In the genomic region with DNA sequence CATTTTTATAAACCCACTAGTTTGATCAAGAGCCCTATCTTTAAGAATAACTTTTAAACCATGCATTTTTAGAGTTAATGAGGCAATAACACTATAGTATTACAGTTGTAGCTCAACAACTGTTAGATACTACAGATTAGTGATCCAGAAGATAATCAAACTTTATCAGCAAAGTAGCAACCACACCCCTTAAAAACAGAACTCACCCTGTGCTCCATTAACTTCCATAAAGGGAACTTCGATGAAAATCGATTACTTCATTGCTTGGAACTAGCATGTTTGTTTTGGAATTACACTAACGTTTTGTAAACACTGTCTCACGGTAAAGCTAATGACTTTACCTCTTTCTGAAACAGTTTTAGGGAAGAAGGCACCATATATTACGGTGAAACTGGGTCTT, we compare ENCODE assay signal across 8 cellular contexts. TPM values are rescaled to one million over a fixed set of nuclear protein-coding genes. Genes with fewer than 3 reads are reported as not detected.
DNase-seq lines count a peak whose midpoint lies in the region; ATAC-seq and TF ChIP-seq lines count a peak whose summit lies in the region.

No MANE protein-coding gene starts in this region.

- H3K9me3 ChIP-seq in cardiac muscle cell (ENCODE audit: low read depth) (no peaks in the 10 kb centered on the region), ascending aorta (no peaks in the 10 kb centered on the region), lower lobe of right lung (no peaks in the 10 kb centered on the region), uterus (no peaks in the 10 kb centered on the region)

- peak overlapping the region; percentile 100 for H3K4me3 ChIP-seq in cardiac muscle cell
- peak overlapping the region; percentile 96 to 100 for H3K4me3 ChIP-seq in ascending aorta
- H3K4me3 ChIP-seq in lower lobe of right lung: peak overlapping the region; percentile 85
- H3K4me3 ChIP-seq in uterus: peak overlapping the region; percentile 89 to 91

- DNase-seq in cardiac muscle cell (ENCODE audit: low read depth in 1 of 2, low spot score in 1 of 2): no peak
- no peak for DNase-seq in Right ventricle myocardium inferior (ENCODE audit: missing footprints)
- no peak for DNase-seq in ascending aorta (ENCODE audit: low spot score in 2 of 2)
- no peak for DNase-seq in lower lobe of right lung
- no peak for DNase-seq in uterus
- DNase-seq in NCI-H82 treated with DMSO at 0.1 percent for 48 hours (lab: John Stamatoyannopoulos, UW; ENCODE audit: unreplicated experiment): no peak

- intact Hi-C loops in Right ventricle myocardium inferior (cut with DNase I): loop anchor here (5.0 kb wide), 1 partner anchor 84 kb away; the partner anchor contains the start of gene WDR89
- intact Hi-C loops in ascending aorta (cut with DNase I): loop anchor here (2.0 kb wide), 1 partner anchor 84 kb away; no protein-coding TSS in a partner anchor
- intact Hi-C loops in lower lobe of right lung (cut with DNase I): no loop called here
- intact Hi-C loops in uterus (cut with DNase I; ENCODE audit: low total_unique reads): no loop called here

- H3K27ac ChIP-seq in cardiac muscle cell: no peak overlapping the region
- H3K27ac ChIP-seq in ascending aorta: peak overlapping the region in 1 of 2 donors; percentile 87
- peak overlapping the region; percentile 90 for H3K27ac ChIP-seq in lower lobe of right lung
- peak overlapping the region; percentile 85 to 87 for H3K27ac ChIP-seq in uterus

- ATAC-seq in Right ventricle myocardium inferior: no peak
- ATAC-seq in lower lobe of right lung: no peak
- no peak for ATAC-seq in GM18519 (IDR thresholded peaks at IDR 0.05; ENCODE audit: low FRiP score, unreplicated experiment)
- ATAC-seq in HG03280 (IDR thresholded peaks at IDR 0.05; ENCODE audit: unreplicated experiment): no peak

- peaks cover 11% of the 10 kb centered on the region for H3K4me1 ChIP-seq in cardiac muscle cell (ENCODE audit: low read depth)
- peaks cover 0 to 13% of the 10 kb centered on the region in 2 donors for H3K4me1 ChIP-seq in ascending aorta
- peaks cover 22% of the 10 kb centered on the region for H3K4me1 ChIP-seq in lower lobe of right lung
- H3K4me1 ChIP-seq in uterus: peaks cover 0 to 5% of the 10 kb centered on the region in 2 donors

- TF ChIP-seq CTCF in cardiac muscle cell (IDR thresholded peaks at IDR 0.05; ENCODE audit: low read depth, low read length) (no peak), ascending aorta (IDR thresholded peaks at IDR 0.05) (no peak), lower lobe of right lung (IDR thresholded peaks at IDR 0.05) (no peak), uterus (IDR thresholded peaks at IDR 0.05) (no peak)

- no peak for TF ChIP-seq POLR2A in uterus (IDR thresholded peaks at IDR 0.05)

- H3K27me3 ChIP-seq in cardiac muscle cell: peaks cover 24% of the 10 kb centered on the region
- H3K27me3 ChIP-seq in ascending aorta: no peaks in the 10 kb centered on the region
- no peaks in the 10 kb centered on the region for H3K27me3 ChIP-seq in lower lobe of right lung (ENCODE audit: low read depth)
- no peaks in the 10 kb centered on the region for H3K27me3 ChIP-seq in uterus

- H3K36me3 ChIP-seq in cardiac muscle cell (no peaks in the 10 kb centered on the region), ascending aorta (peaks cover 0 to 3% of the 10 kb centered on the region in 2 donors), lower lobe of right lung (no peaks in the 10 kb centered on the region), uterus (no peaks in the 10 kb centered on the region)

RNA-seq across cellular contexts. Expression of gene SGPP1, which starts 1.4 kb away (rescaled TPM):
- total RNA-seq in cardiac muscle cell (10.6 and 11.0 TPM in 2 replicates), Right ventricle myocardium inferior (5.4 TPM), ascending aorta (20.3 TPM), lower lobe of right lung (20.8 TPM), uterus (10 to 100 TPM; 17.7 to 47.6 (median 21.5) TPM)
- 12.2 and 17.5 TPM in 2 replicates for polyA plus RNA-seq in cardiac muscle cell

Comparison
In these comparisons a context has a peak if more than half of its experiments do, and no peak if none do; other contexts are left out.
1. intact Hi-C loops: an anchor here in Right ventricle myocardium inferior (5.0 kb wide) and ascending aorta (2.0 kb wide); none called in lower lobe of right lung and uterus.